In the genomic region with DNA sequence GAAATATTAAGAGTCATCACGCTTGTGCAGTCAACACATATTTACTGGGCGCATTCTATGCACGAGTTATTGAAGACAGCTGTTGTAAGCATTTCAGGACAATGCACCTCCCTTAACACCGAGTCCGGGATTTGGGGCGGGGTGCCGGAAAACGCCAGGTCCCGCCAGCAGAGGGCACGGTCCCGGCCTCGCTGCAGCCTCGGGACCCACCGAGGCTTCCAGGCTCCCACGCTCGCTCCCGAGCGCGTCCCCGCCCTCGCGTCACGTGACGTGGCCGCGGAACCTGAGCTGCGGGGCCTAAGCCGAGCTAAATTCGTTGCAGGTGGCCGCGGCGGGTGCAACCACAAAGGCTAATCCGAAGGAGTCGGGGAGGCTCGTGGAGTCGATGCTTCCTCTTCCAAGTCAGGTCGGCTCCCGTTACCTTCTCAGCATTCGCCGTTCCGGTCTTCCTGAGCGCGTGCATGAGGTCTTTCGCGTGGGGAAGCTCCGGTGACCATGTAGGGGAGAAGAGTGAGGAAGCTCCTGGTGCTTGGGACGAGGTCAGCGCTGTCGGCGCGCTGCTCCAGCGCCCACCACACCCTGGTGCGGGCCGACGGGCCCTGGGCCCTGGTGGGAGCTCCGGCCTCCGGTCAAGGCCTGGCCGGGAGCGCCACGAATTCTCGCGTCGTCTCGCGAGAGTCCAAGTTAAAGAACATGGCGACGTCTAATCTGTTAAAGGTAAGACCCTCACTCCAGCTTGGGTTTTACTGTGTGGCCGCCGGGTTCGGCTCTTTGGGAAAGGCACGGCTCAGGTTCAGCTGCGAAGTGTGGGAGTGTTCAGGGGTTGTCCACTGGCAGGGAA, we compare ENCODE assay signal across 8 cellular contexts. TPM values are rescaled to one million over a fixed set of nuclear protein-coding genes. Genes with fewer than 3 reads are reported as not detected.
A peak's percentile ranks its signal among the peaks of the same experiment; 100 is the strongest.
DNase-seq lines count a peak whose midpoint lies in the region; TF ChIP-seq lines count a peak whose summit lies in the region.

A gene (plus strand): TSS at position 243 of the 841 bp plus-strand sequence. CDS start 451 bp downstream, at position 694.

- H3K56ac ChIP-seq in H9 (ENCODE audit: insufficient read length, low read depth, low read length) = no peak within 1 kb of the TSS

- H3K36me3 ChIP-seq in neuron (ENCODE audit: insufficient read depth, low read length) (peaks cover 6% of the 10 kb centered on the region), subcutaneous abdominal adipose tissue (ENCODE audit: control insufficient read depth in 5 of 5, insufficient read depth in 5 of 5, low read length in 5 of 5) (no peaks in the 10 kb centered on the region)

- H3K79me1 ChIP-seq in H9 (ENCODE audit: insufficient read depth, low read depth, low read length, poor library complexity, severe bottlenecking) = no peaks in the 10 kb centered on the region

- H3K23me2 ChIP-seq in H9 (ENCODE audit: insufficient read length, low read depth, low read length, poor library complexity, severe bottlenecking) = peaks cover 8% of the 10 kb centered on the region

- no peak within 1 kb of the TSS for H2AFZ ChIP-seq in H9 (ENCODE audit: low read length)
- H2AFZ ChIP-seq in neuron (ENCODE audit: low read depth, low read length) = peak within 1 kb of the TSS; percentile 100

- no peak within 1 kb of the TSS for H2AK5ac ChIP-seq in H9 (ENCODE audit: insufficient read length, low read length)

- H3K27me3 Mint-ChIP-seq in H9 (ENCODE audit: low read depth) = no peaks in the 10 kb centered on the region

- H3K4me3 ChIP-seq in foreskin fibroblast (ENCODE audit: low read depth in 1 of 2, low read length in 2 of 2) (peak within 1 kb of the TSS; percentile 99 to 100), neuron (ENCODE audit: low read length) (peak within 1 kb of the TSS; percentile 97), subcutaneous abdominal adipose tissue (ENCODE audit: low read depth in 1 of 5, low read length in 5 of 5) (peak within 1 kb of the TSS; percentile 88 to 100 (median 93))

- peak within 1 kb of the TSS; percentile 89 for H3K4me2 ChIP-seq in H9 (ENCODE audit: insufficient read depth, insufficient read length, low read length)

- H3K4me1 ChIP-seq in H9 (ENCODE audit: insufficient read depth, low read length) (no peaks in the 10 kb centered on the region; the same call in 1 of the 2 replicates), neuron (ENCODE audit: insufficient read depth, low read length) (peaks cover 28% of the 10 kb centered on the region), subcutaneous abdominal adipose tissue (ENCODE audit: control insufficient read depth in 5 of 5, insufficient read depth in 5 of 5, low read length in 5 of 5) (peaks cover 5 to 40% (median 27%) of the 10 kb centered on the region in 5 donors)

- H3T11ph ChIP-seq in H9 (ENCODE audit: low read length) = no peak within 1 kb of the TSS

- H3K4ac ChIP-seq in H9 (ENCODE audit: low read depth, low read length) = no peak within 1 kb of the TSS

- H2BK15ac ChIP-seq in H9 (ENCODE audit: low read depth, low read length) = no peak within 1 kb of the TSS; the same call in 1 of the 2 replicates

- peaks cover 14 to 17% of the 10 kb centered on the region in 2 experiments for H3K4me1 Mint-ChIP-seq in H9

- H3K9me3 Mint-ChIP-seq in H9 = no peaks in the 10 kb centered on the region

- peak within 1 kb of the TSS; percentile 29 for H4K91ac ChIP-seq in H9 (ENCODE audit: insufficient read length, low read depth, low read length)

- no peak within 1 kb of the TSS for H2BK20ac ChIP-seq in H9 (ENCODE audit: low read depth, low read length, poor library complexity, severe bottlenecking)

- no peak within 1 kb of the TSS for H2BK12ac ChIP-seq in H9 (ENCODE audit: insufficient read length, low read depth, low read length)

- H2BK5ac ChIP-seq in H9 (ENCODE audit: insufficient read length, low read length) = peak within 1 kb of the TSS; percentile 67

- H4K20me1 ChIP-seq in H9 (ENCODE audit: control insufficient read depth, insufficient read depth, insufficient read length) = no peaks in the 10 kb centered on the region

- H3K36me3 Mint-ChIP-seq in H9 (ENCODE audit: insufficient read depth in 1 of 3, low read depth in 3 of 3) = no peaks in the 10 kb centered on the region

- peak within 1 kb of the TSS; percentile 92 to 99 (median 99) for H3K27ac Mint-ChIP-seq in H9

- H3K27ac ChIP-seq in H9 (ENCODE audit: insufficient read length, low read depth, low read length) (peak within 1 kb of the TSS; percentile 5), subcutaneous abdominal adipose tissue (ENCODE audit: low read depth, low read length) (peak within 1 kb of the TSS; percentile 99)

- peak within 1 kb of the TSS; percentile 98 to 99 for H3K4me3 Mint-ChIP-seq in H9

- DNase-seq in GF-D8 (lab: John Stamatoyannopoulos, UW) (peak; percentile 94), H9 (peak; percentile 91), M059J (ENCODE audit: low read depth) (peak; percentile 87), SHP77 (lab: John Stamatoyannopoulos, UW) (peak; percentile 75 to 87), activated gamma-delta T cell treated with Interleukin-2 at 50 U/mL for 16 hours (peak; percentile 87), foreskin fibroblast (peak; percentile 94 to 98)

- H4K8ac ChIP-seq in H9 (replicated peaks; ENCODE audit: insufficient read length, low read depth, low read length) = no peak within 1 kb of the TSS

- no CpG with 5 or more reads among the region's 72 CpGs for WGBS in H9 (ENCODE audit: extremely low coverage, insufficient read length, low lambda C conversion rate)

- peak within 1 kb of the TSS; percentile 98 for H3K14ac ChIP-seq in H9 (ENCODE audit: insufficient read depth, low read length)

- peak within 1 kb of the TSS; percentile 77 for H4K5ac ChIP-seq in H9 (ENCODE audit: insufficient read length, low read depth, low read length)

- H3K79me2 ChIP-seq in H9 (ENCODE audit: insufficient read depth, low read length) = peaks cover 15% of the 10 kb centered on the region; the same call in 1 of the 2 replicates

- H3K9me3 ChIP-seq in H9 (ENCODE audit: control insufficient read depth, low read depth, low read length) (no peaks in the 10 kb centered on the region), neuron (ENCODE audit: low read length) (no peaks in the 10 kb centered on the region), subcutaneous abdominal adipose tissue (ENCODE audit: control insufficient read depth in 5 of 5, low read length in 5 of 5) (no peaks in the 10 kb centered on the region)

- TF ChIP-seq CTCF in H9 (conservative IDR thresholded peaks at IDR 0.05) = peak; percentile 93
- TF ChIP-seq CTCF in foreskin fibroblast (IDR thresholded peaks at IDR 0.05; ENCODE audit: low read depth, low read length) = peak; percentile 83

- peak within 1 kb of the TSS; percentile 96 for H3K18ac ChIP-seq in H9 (ENCODE audit: insufficient read length, low read depth, low read length)

- no peak within 1 kb of the TSS for H3K23ac ChIP-seq in H9 (ENCODE audit: insufficient read length, low read depth, low read length)

- no peak within 1 kb of the TSS for H2BK120ac ChIP-seq in H9 (ENCODE audit: low read depth, low read length, poor library complexity, severe bottlenecking)

- H3K27me3 ChIP-seq in H9 (ENCODE audit: insufficient read depth, low read length) (no peaks in the 10 kb centered on the region), neuron (ENCODE audit: insufficient read depth, low read length) (no peaks in the 10 kb centered on the region), subcutaneous abdominal adipose tissue (ENCODE audit: control insufficient read depth in 5 of 5, insufficient read depth in 4 of 5, low read length in 5 of 5) (peaks cover 0 to 4% (median 0%) of the 10 kb centered on the region in 5 donors)

- peak within 1 kb of the TSS; percentile 99 for H3K9ac ChIP-seq in H9 (ENCODE audit: extremely low read depth, insufficient read length, low read length)
- peak within 1 kb of the TSS; percentile 98 to 100 (median 99) for H3K9ac ChIP-seq in subcutaneous abdominal adipose tissue (ENCODE audit: low read length in 5 of 5)

RNA-seq across cellular contexts. Expression of the gene that starts here (rescaled TPM):
- total RNA-seq in H9 (2021) = 37.3 and 37.7 TPM in 2 replicates
- total RNA-seq in M059J (2014; rRNA removed; shearing (Covaris generic)) = 27.1 and 28.4 TPM in 2 replicates

Comparison
In these comparisons a context has a peak if more than half of its experiments do, and no peak if none do; other contexts are left out.
1. Peak in every context shown above with its lines: DNase-seq, H3K4me3 ChIP-seq and H3K27ac ChIP-seq.